Comparison of ENCODE assay signal across 19 cellular contexts in the genomic region with DNA sequence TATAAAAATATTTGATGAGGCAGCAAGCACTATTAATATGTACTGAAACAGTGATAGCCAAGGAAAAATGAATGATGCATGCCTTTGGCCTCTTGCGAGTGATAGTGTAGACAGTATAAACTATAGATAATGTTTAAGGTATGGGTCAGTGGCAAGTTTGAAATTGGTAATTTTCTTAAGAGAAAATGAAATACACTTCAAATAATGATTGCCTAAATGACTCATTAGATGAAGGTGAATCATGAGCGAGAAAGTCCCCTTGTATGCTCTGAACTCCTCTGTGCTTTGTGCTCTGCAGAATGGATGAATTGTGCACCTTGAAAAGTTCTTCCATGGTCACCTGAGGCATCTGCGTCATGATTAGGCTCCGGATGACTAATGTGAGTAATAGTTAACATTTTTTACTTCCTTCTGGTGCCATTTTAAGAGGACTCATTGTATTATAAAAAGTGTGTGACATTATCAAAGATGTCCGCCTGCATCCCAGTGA.
DNase-seq lines count a peak whose midpoint lies in the region; ATAC-seq, FAIRE-seq and TF ChIP-seq lines count a peak whose summit lies in the region.
"Had no signal": no experiment of that assay in that cellular context is flagged by ENCODE, and none has a peak within 500 bp of the region (broad histone marks: within the 10 kb centered on the region; RNA-seq: fewer than 3 reads in every experiment).

No MANE protein-coding gene starts in this region.

- peak overlapping the region; percentile 68 for H3K4me2 ChIP-seq in keratinocyte (ENCODE audit: control insufficient read depth, extremely low read depth, insufficient read depth, low read depth, low read length)

- peak overlapping the region; percentile 63 for H3K9ac ChIP-seq in keratinocyte (ENCODE audit: control insufficient read depth, extremely low read depth, insufficient read depth, low read length)

- no peaks in the 10 kb centered on the region for H3K36me3 ChIP-seq in keratinocyte (ENCODE audit: control insufficient read depth in 2 of 2, extremely low read depth in 1 of 2, insufficient read depth in 2 of 2, low read length in 2 of 2)
- H3K36me3 ChIP-seq in esophagus muscularis mucosa, result no peaks in the 10 kb centered on the region
- H3K36me3 ChIP-seq in tibial nerve, result no peaks in the 10 kb centered on the region
- H3K36me3 ChIP-seq: esophagus squamous epithelium, heart right ventricle had no signal

- TF ChIP-seq POLR2A in esophagus muscularis mucosa (IDR thresholded peaks at IDR 0.05; ENCODE audit: low read depth) (no peak), tibial nerve (IDR thresholded peaks at IDR 0.05) (no peak)

- CTCF ChIA-PET in RWPE1 (lab: Yijun Ruan, JAX), result no interaction called here

- ATAC-seq in GM19463 (IDR thresholded peaks at IDR 0.05; ENCODE audit: unreplicated experiment), result peak; percentile 84
- peak; percentile 50 for ATAC-seq in HG03159 (IDR thresholded peaks at IDR 0.05; ENCODE audit: unreplicated experiment)
- no peak for ATAC-seq in HG02763 (IDR thresholded peaks at IDR 0.05; ENCODE audit: unreplicated experiment)
- no peak for ATAC-seq in GM19324 (IDR thresholded peaks at IDR 0.05; ENCODE audit: low FRiP score, unreplicated experiment)
- ATAC-seq: heart right ventricle, mucosa of descending colon had no signal

- no peaks in the 10 kb centered on the region for H4K20me1 ChIP-seq in keratinocyte (ENCODE audit: control insufficient read depth, extremely low read depth, insufficient read depth, low read length)

- H3K9me3 ChIP-seq in keratinocyte (ENCODE audit: control insufficient read depth, low read depth, low read length) (no peaks in the 10 kb centered on the region), esophagus muscularis mucosa (no peaks in the 10 kb centered on the region), tibial nerve (no peaks in the 10 kb centered on the region)
- H3K9me3 ChIP-seq: esophagus squamous epithelium, heart right ventricle, mucosa of descending colon, testis had no signal

- H3K4me3 ChIP-seq in keratinocyte (ENCODE audit: control insufficient read depth in 2 of 3, extremely low read depth in 1 of 3, insufficient read depth in 2 of 3, low read depth in 1 of 3, low read length in 3 of 3) (peak overlapping the region in 2 of 3 experiments; percentile 5 to 23), esophagus muscularis mucosa (no peak overlapping the region), tibial nerve (no peak overlapping the region)
- H3K4me3 ChIP-seq: esophagus squamous epithelium, heart right ventricle, mucosa of descending colon, testis had no signal

- peak; percentile 92 for FAIRE-seq in keratinocyte (lab: Jason Lieb, UNC)

- intact Hi-C loops in esophagus muscularis mucosa (cut with DNase I), result no loop called here

- no peaks in the 10 kb centered on the region for H3K79me2 ChIP-seq in keratinocyte (ENCODE audit: control insufficient read depth, insufficient read depth, low read length)

- peak overlapping the region; percentile 47 for H2AFZ ChIP-seq in keratinocyte (ENCODE audit: control insufficient read depth, low read length)

- POLR2A ChIA-PET in RWPE1 (lab: Yijun Ruan, JAX; ENCODE audit: low non-redundant PET), result no interaction called here

- H3K27ac ChIP-seq in RWPE1 (no peak overlapping the region), keratinocyte (ENCODE audit: control insufficient read depth, insufficient read depth, low read length) (peak overlapping the region; percentile 97), esophagus muscularis mucosa (replicated peaks in 1 of 4) (no peak overlapping the region), tibial nerve (no peak overlapping the region)
- H3K27ac ChIP-seq: C4-2B, esophagus squamous epithelium, heart right ventricle, testis had no signal

- TF ChIP-seq EP300 in esophagus muscularis mucosa (IDR thresholded peaks at IDR 0.05), result no peak
- TF ChIP-seq EP300 in tibial nerve (IDR thresholded peaks at IDR 0.05), result no peak

- WGBS in esophagus muscularis mucosa, result 89% methylated on average over 5 of the region's 5 CpGs
- WGBS in tibial nerve, 2 donors, result 90 to 91% methylated on average over 5 of the region's 5 CpGs

- no peaks in the 10 kb centered on the region for H3K9me1 ChIP-seq in keratinocyte (ENCODE audit: control insufficient read depth, extremely low read depth, insufficient read depth, low read length)

- no peaks in the 10 kb centered on the region for H3K27me3 ChIP-seq in keratinocyte (ENCODE audit: control insufficient read depth, extremely low read depth, insufficient read depth, low read length)
- H3K27me3 ChIP-seq in esophagus muscularis mucosa, result no peaks in the 10 kb centered on the region
- H3K27me3 ChIP-seq in tibial nerve, result no peaks in the 10 kb centered on the region
- H3K27me3 ChIP-seq: esophagus squamous epithelium, heart right ventricle, testis had no signal

- peaks cover 21% of the 10 kb centered on the region for H3K4me1 ChIP-seq in keratinocyte (ENCODE audit: control insufficient read depth, extremely low read depth, insufficient read depth, low read length)
- H3K4me1 ChIP-seq in esophagus muscularis mucosa, result no peaks in the 10 kb centered on the region
- no peaks in the 10 kb centered on the region for H3K4me1 ChIP-seq in tibial nerve
- H3K4me1 ChIP-seq: esophagus squamous epithelium, heart right ventricle, testis had no signal

- dilution Hi-C loops in keratinocyte (cut with MboI; ENCODE audit: extremely low pct_ligation_motif_present, low sequenced_read_pairs), result no loop called here

- DNase-seq in RWPE1 (ENCODE audit: low spot score) (peak; percentile 58), keratinocyte (ENCODE audit: low read depth, low spot score) (peak; percentile 92), esophagus muscularis mucosa (ENCODE audit: extremely low spot score) (no peak), tibial nerve (ENCODE audit: low spot score in 2 of 2) (no peak)
- DNase-seq: activated CD4-positive, alpha-beta memory T cell treated with anti-CD3 and anti-CD28 coated beads, Interleukin-2, amount 10 ng/mL, durations not matched to agents 7 days and 5 days; esophagus squamous epithelium; H9; heart right ventricle; mucosa of descending colon; NCI-H1694 treated with DMSO at 0.1 percent for 48 hours; OCI-M1; stimulated activated CD4-positive, alpha-beta T cell treated with anti-CD3 and anti-CD28 coated beads, Interleukin-4, amount 100 ng/mL, for 1 hour; stimulated activated CD8-positive, alpha-beta memory T cell treated with anti-CD3 and anti-CD28 coated beads, Interleukin-4, amount 100 ng/mL, for 48 hours; testis had no signal

- TF ChIP-seq CTCF in RWPE1 (conservative IDR thresholded peaks at IDR 0.05; ENCODE audit: low read depth) (no peak), keratinocyte (optimal IDR thresholded peaks at IDR 0.05 in 1 of 3, IDR thresholded peaks at IDR 0.05 in 1 of 3, conservative IDR thresholded peaks at IDR 0.05 in 1 of 3; ENCODE audit: extremely low read depth in 1 of 3, insufficient read depth in 2 of 3, low read length in 3 of 3) (no peak), esophagus muscularis mucosa (IDR thresholded peaks at IDR 0.05) (no peak), tibial nerve (IDR thresholded peaks at IDR 0.05) (no peak)

Comparison
In these comparisons a context has a peak if more than half of its experiments do, and no peak if none do; other contexts are left out.
1. ATAC-seq: peak in GM19463 (single experiment) and HG03159 (single experiment); none in HG02763 (single experiment) and GM19324 (single experiment).
2. DNase-seq: peak in RWPE1 (single experiment) and keratinocyte (single experiment); none in esophagus muscularis mucosa (single experiment) and tibial nerve (0 of 2).
3. H3K4me3 ChIP-seq: peak in keratinocyte (2 of 3); none in esophagus muscularis mucosa (0 of 4) and tibial nerve (0 of 4).